Comparison of ENCODE assay signal across 20 cellular contexts in genomic region chr7:102322202-102322715, GRCh38. TPM values are rescaled to one million over a fixed set of nuclear protein-coding genes. Genes with fewer than 3 reads are reported as not detected.
DNase-seq lines count a peak whose midpoint lies in the region; ATAC-seq and TF ChIP-seq lines count a peak whose summit lies in the region.
"Had no signal": no experiment of that assay in that cellular context is flagged by ENCODE, and none has a peak within 500 bp of the region (broad histone marks: within the 10 kb centered on the region; RNA-seq: fewer than 3 reads in every experiment).

No MANE protein-coding gene starts in this region.

- peaks cover 94% of the 10 kb centered on the region for H3K36me3 ChIP-seq in OCI-LY1 (ENCODE audit: insufficient read depth, low read length)
- no peaks in the 10 kb centered on the region for H3K36me3 ChIP-seq in aorta (ENCODE audit: control insufficient read depth in 1 of 2, insufficient read depth in 2 of 2, low read length in 1 of 2)
- no peaks in the 10 kb centered on the region for H3K36me3 ChIP-seq in mucosa of descending colon (ENCODE audit: low read depth)

- DNase-seq in cardiac septum (ENCODE audit: low spot score) (peak; percentile 58), left cardiac atrium (no peak), mesenteric fat pad (ENCODE audit: low spot score) (peak; percentile 55), aorta (no peak), T-helper 2 cell (no peak), mucosa of descending colon (no peak)
- DNase-seq: activated CD4-positive, alpha-beta T cell treated with anti-CD3 and anti-CD28 coated beads for 36 hours; CD4-positive, CD25-positive, alpha-beta regulatory T cell; heart left ventricle; NCI-H1105 treated with DMSO at 0.1 percent for 48 hours; NCI-H526 treated with DMSO at 0.1 percent for 48 hours; stimulated activated CD4-positive, alpha-beta T cell treated with anti-CD3 and anti-CD28 coated beads, Interleukin-4, amount 100 ng/mL, for 1 hour had no signal

- WGBS in aorta, 2 donors, result 87 to 88% methylated on average over 6 to 8 of the region's 8 CpGs

- ATAC-seq in left cardiac atrium, result no peak
- no peak for ATAC-seq in aorta (ENCODE audit: low FRiP score)
- no peak for ATAC-seq in GM19035 (IDR thresholded peaks at IDR 0.05; ENCODE audit: unreplicated experiment)
- no peak for ATAC-seq in mucosa of descending colon
- ATAC-seq: activated CD4-positive, alpha-beta T cell treated with anti-CD3 and anti-CD28 coated beads for 36 hours had no signal

- no peaks in the 10 kb centered on the region for H3K9me3 ChIP-seq in OCI-LY1 (ENCODE audit: low read length)
- no peaks in the 10 kb centered on the region for H3K9me3 ChIP-seq in aorta (ENCODE audit: control insufficient read depth, low read length)
- no peaks in the 10 kb centered on the region for H3K9me3 ChIP-seq in mucosa of descending colon
- H3K9me3 ChIP-seq: heart left ventricle had no signal

- no peaks in the 10 kb centered on the region for H4K20me1 ChIP-seq in OCI-LY1 (ENCODE audit: insufficient read depth, low read length)

- peak overlapping the region; percentile 53; the same call in 1 of the 2 replicates for H3K9ac ChIP-seq in OCI-LY1 (ENCODE audit: low read length)

- intact Hi-C loops in cardiac septum (cut with DNase I), result no loop called here
- intact Hi-C loops in left cardiac atrium (cut with DNase I), result no loop called here
- intact Hi-C loops in aorta (cut with DNase I), result no loop called here
- intact Hi-C loops in mucosa of descending colon (cut with DNase I, micrococcal nuclease), result no loop called here

- no peak overlapping the region for H2AFZ ChIP-seq in OCI-LY1 (ENCODE audit: low read length)

- peak overlapping the region; percentile 56; the same call in 1 of the 2 replicates for H3K4me2 ChIP-seq in OCI-LY1 (ENCODE audit: low read length)

- no peaks in the 10 kb centered on the region for H3K9me2 ChIP-seq in OCI-LY1 (ENCODE audit: low read depth, low read length)

- 0 out of 2 replicates have a peak, but pooled peaks cover 7% of the 10 kb centered on the region for H3F3A ChIP-seq in OCI-LY1 (ENCODE audit: insufficient read depth, low read length)

- TF ChIP-seq CTCF in OCI-LY1 (IDR thresholded peaks at IDR 0.05; ENCODE audit: low read length), result no peak
- no peak for TF ChIP-seq CTCF in mucosa of descending colon (IDR thresholded peaks at IDR 0.05)

- H3K27ac ChIP-seq in OCI-LY1 (ENCODE audit: low read depth, low read length, poor library complexity, severe bottlenecking) (peak overlapping the region; percentile 88), aorta (ENCODE audit: low read depth in 1 of 2, low read length in 2 of 2) (no peak overlapping the region)

- H3K27me3 ChIP-seq in OCI-LY1 (ENCODE audit: insufficient read depth, low read length) (no peaks in the 10 kb centered on the region), aorta (ENCODE audit: control insufficient read depth in 1 of 2, insufficient read depth in 2 of 2, low read length in 1 of 2) (no peaks in the 10 kb centered on the region)

- H3K4me1 ChIP-seq in OCI-LY1 (ENCODE audit: insufficient read depth, low read length, severe bottlenecking), result peaks cover 97% of the 10 kb centered on the region
- no peaks in the 10 kb centered on the region for H3K4me1 ChIP-seq in aorta (ENCODE audit: control insufficient read depth in 1 of 2, insufficient read depth in 2 of 2, low read length in 2 of 2)
- no peaks in the 10 kb centered on the region for H3K4me1 ChIP-seq in mucosa of descending colon (ENCODE audit: low read depth)

- 0 out of 2 replicates have a peak, but pooled peaks cover 3% of the 10 kb centered on the region for H3K79me2 ChIP-seq in OCI-LY1 (ENCODE audit: insufficient read depth, low read length)

- peak overlapping the region; percentile 28 for H3K4me3 ChIP-seq in OCI-LY1 (ENCODE audit: low read depth, low read length, poor library complexity, severe bottlenecking)
- H3K4me3 ChIP-seq in aorta (ENCODE audit: low read length in 2 of 2), result no peak overlapping the region
- H3K4me3 ChIP-seq in mucosa of descending colon, result no peak overlapping the region
- H3K4me3 ChIP-seq: smooth muscle cell had no signal

RNA-seq across cellular contexts. Expression of gene SPDYE6, which starts 34.0 kb away (rescaled TPM):
- total RNA-seq in cardiac septum (not detected), left cardiac atrium (not detected), mesenteric fat pad (not detected), aorta (not detected), mucosa of descending colon (not detected)
- under 1 TPM in 1 of 2 donors, not detected in 1; 0.31 TPM for polyA plus RNA-seq in aorta
- total RNA-seq: A673; activated CD4-positive, alpha-beta T cell treated with anti-CD3 and anti-CD28 coated beads for 36 hours; activated T-helper 1 cell treated with anti-CD3 and anti-CD28 coated beads, Interleukin-12 subunit alpha, Interleukin-12 subunit beta, Interleukin-2, Interleukin-4 antibody, amounts not matched to agents 30 ng/mL and 10 ng/mL and 1 ng/mL, durations not matched to agents 14 hours and 24 hours and 36 hours; CD4-positive, CD25-positive, alpha-beta regulatory T cell; heart left ventricle; liver; mononuclear cell; smooth muscle cell; urinary bladder had no signal
- polyA plus RNA-seq: smooth muscle cell, urinary bladder had no signal

RNA-seq across cellular contexts. Expression of gene SH2B2, which starts 35.6 kb away (rescaled TPM):
- 3.1 TPM for total RNA-seq in cardiac septum
- 1 to 10 TPM; 2.4 to 3.0 TPM for total RNA-seq in left cardiac atrium
- 8.9 TPM for total RNA-seq in mesenteric fat pad
- 10 to 100 TPM in 1 of 2 donors, 1 to 10 TPM in 1; 5.5 to 15.6 TPM for total RNA-seq in aorta
- polyA plus RNA-seq in aorta, result 1 to 10 TPM in 1 of 2 donors, under 1 TPM in 1; 0.50 to 2.4 TPM
- total RNA-seq in mucosa of descending colon, result 1 to 10 TPM; 2.3 to 3.7 (median 2.7) TPM

Comparison
In these comparisons a context has a peak if more than half of its experiments do, and no peak if none do; other contexts are left out.
1. DNase-seq: peak in cardiac septum (single experiment) and mesenteric fat pad (single experiment); none in left cardiac atrium (single experiment), aorta (0 of 2), T-helper 2 cell (0 of 5) and mucosa of descending colon (0 of 3).